8 cellular contexts compared by ENCODE assay signal in the genomic region with DNA sequence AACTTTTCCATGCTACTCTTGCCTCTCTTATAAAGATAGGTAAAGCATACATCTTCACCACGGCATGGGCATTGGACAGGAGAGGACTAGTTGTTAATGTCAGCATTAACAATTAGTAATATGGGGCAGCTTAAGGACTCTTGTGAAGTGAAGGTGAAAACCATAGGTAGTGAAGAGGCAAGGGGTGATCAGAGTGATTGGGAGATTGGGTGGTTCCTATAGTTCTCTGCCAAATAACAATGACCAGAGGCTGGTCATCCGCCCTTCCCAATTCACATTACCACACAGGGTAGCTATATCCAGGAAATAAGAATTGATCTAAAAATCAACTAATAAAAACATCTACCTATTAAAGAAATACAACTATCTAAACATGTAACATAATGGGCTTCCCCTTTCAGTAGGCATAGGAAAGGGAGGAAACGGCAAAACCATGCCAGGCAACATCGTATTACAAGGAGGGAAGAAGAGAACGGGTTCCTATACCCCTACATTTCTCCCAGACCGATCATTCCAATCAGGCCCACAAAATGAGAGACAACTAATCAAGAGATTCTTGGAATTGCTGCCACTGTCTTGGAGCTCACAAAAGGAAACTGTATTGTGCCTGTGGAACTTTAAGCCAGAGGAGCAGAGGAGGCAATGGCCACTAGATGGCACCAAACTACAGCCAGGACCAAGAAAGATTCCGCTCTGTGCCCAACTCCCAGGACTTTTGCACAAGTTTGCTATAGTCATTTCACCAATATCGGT.
A peak's percentile ranks its signal among the peaks of the same experiment; 100 is the strongest.
DNase-seq lines count a peak whose midpoint lies in the region; ATAC-seq lines count a peak whose summit lies in the region.

No MANE protein-coding gene starts in this region.

- no peak overlapping the region for H3K27ac ChIP-seq in CD4-positive, CD25-positive, alpha-beta regulatory T cell (ENCODE audit: insufficient read depth, low read length, poor library complexity, severe bottlenecking)

- H3K27me3 ChIP-seq in CD4-positive, CD25-positive, alpha-beta regulatory T cell (ENCODE audit: control insufficient read depth, insufficient read depth, low read length): no peaks in the 10 kb centered on the region
- H3K27me3 ChIP-seq in endocrine pancreas (ENCODE audit: control insufficient read depth, insufficient read depth, low read length): no peaks in the 10 kb centered on the region

- peaks cover 3 to 16% (median 7%) of the 10 kb centered on the region in 4 donors for H3K4me1 Mint-ChIP-seq in CD4-positive, CD25-positive, alpha-beta regulatory T cell

- H3K4me1 ChIP-seq in CD4-positive, CD25-positive, alpha-beta regulatory T cell (ENCODE audit: control insufficient read depth, insufficient read depth, low read length, poor library complexity, severe bottlenecking): no peaks in the 10 kb centered on the region
- peaks cover 33% of the 10 kb centered on the region for H3K4me1 ChIP-seq in endocrine pancreas (ENCODE audit: control insufficient read depth, insufficient read depth, low read length)

- H3K27ac Mint-ChIP-seq in CD4-positive, CD25-positive, alpha-beta regulatory T cell: peak overlapping the region in 1 of 3 donors; percentile 12

- no peak overlapping the region for H3K4me3 Mint-ChIP-seq in CD4-positive, CD25-positive, alpha-beta regulatory T cell

- H3K9me3 ChIP-seq in CD4-positive, CD25-positive, alpha-beta regulatory T cell (ENCODE audit: control insufficient read depth in 2 of 2, low read length in 2 of 2): no peaks in the 10 kb centered on the region
- H3K9me3 ChIP-seq in endocrine pancreas (ENCODE audit: control insufficient read depth, low read length): no peaks in the 10 kb centered on the region

- H3K27me3 Mint-ChIP-seq in CD4-positive, CD25-positive, alpha-beta regulatory T cell: no peaks in the 10 kb centered on the region

- no peaks in the 10 kb centered on the region for H3K36me3 ChIP-seq in CD4-positive, CD25-positive, alpha-beta regulatory T cell (ENCODE audit: control insufficient read depth, insufficient read depth, low read length)
- H3K36me3 ChIP-seq in endocrine pancreas (ENCODE audit: control insufficient read depth, insufficient read depth, low read length): no peaks in the 10 kb centered on the region

- ATAC-seq in CD4-positive, CD25-positive, alpha-beta regulatory T cell (ENCODE audit: low read depth in 2 of 2): peak in 1 of 2 donors; percentile 62
- peak; percentile 90 for ATAC-seq in GM19324 (IDR thresholded peaks at IDR 0.05; ENCODE audit: low FRiP score, unreplicated experiment)
- peak; percentile 92 for ATAC-seq in HG03432 (IDR thresholded peaks at IDR 0.05; ENCODE audit: unreplicated experiment)

- no peaks in the 10 kb centered on the region for H3K9me3 Mint-ChIP-seq in CD4-positive, CD25-positive, alpha-beta regulatory T cell

- H3K4me3 ChIP-seq in CD4-positive, CD25-positive, alpha-beta regulatory T cell (ENCODE audit: low read depth, low read length): peak overlapping the region; percentile 22
- peak overlapping the region; percentile 73 for H3K4me3 ChIP-seq in endocrine pancreas (ENCODE audit: control insufficient read depth, insufficient read depth, low read length)

- peak; percentile 48 to 75 (median 62) for DNase-seq in CD4-positive, CD25-positive, alpha-beta regulatory T cell
- DNase-seq in NCI-H82 treated with DMSO at 0.1 percent for 48 hours (lab: John Stamatoyannopoulos, UW; ENCODE audit: unreplicated experiment) (peak; percentile 44), middle frontal gyrus (ENCODE audit: extremely low spot score, low spot score) (peak; percentile 64)
- DNase-seq in activated CD8-positive, alpha-beta memory T cell treated with anti-CD3 and anti-CD28 coated beads for 1 hour (ENCODE audit: extremely low read depth in 1 of 2, low read depth in 1 of 2): peak; percentile 19 to 37
- DNase-seq in stimulated activated CD8-positive, alpha-beta memory T cell treated with anti-CD3 and anti-CD28 coated beads, Interleukin-4, amount 100 ng/mL, for 48 hours: peak; percentile 72

- H3K36me3 Mint-ChIP-seq in CD4-positive, CD25-positive, alpha-beta regulatory T cell: no peaks in the 10 kb centered on the region

- peak overlapping the region; percentile 40 for H3K9ac ChIP-seq in endocrine pancreas (ENCODE audit: control insufficient read depth, insufficient read depth, low read length)
